ENCODE assay signal across 8 cellular contexts in the genomic region with DNA sequence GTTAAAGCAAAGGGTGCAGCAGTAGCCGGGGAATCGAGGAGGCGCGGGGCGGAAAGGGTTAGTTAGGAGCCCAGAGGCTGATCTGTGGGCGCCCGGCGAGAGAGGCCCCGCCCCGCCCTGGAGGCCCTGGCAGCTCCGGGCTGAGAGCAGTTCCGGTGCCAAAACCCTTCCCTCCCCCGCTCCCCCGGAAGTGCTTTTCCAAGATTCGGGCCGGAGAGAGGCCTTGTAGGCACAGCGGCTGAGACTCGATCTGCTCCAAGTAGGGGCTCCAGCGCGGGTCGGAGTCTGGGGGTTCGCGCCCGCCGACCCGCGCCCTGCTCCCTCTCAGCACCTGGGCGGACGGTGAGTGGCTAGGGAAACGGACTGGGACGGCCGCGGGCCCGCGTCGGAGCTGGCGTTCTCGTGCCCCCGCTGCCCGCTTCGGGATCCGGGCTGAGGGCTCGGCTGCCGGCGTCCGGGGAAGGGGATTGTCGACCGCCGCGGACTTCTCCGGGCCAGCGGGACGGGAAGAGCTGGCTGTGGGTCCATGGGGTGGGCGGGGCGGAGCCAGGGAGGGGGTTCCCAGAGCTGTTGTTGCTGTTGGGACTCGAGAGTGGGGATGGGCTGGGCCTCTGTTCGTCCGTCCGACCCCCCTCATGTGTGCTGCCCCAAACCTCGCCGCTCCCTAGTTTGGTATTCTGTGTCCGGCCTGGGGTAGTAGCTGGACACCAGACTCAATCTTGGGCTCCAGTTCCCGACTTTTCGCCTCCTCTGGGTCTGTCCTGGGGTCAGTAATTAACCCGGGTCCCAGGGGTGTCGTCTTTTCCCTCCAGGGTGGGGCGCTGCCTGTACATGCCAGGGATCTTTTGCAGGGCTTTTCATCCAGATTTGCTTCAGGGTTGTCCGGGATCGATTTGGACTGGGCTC. TPM values are rescaled to one million over a fixed set of nuclear protein-coding genes. Genes with fewer than 3 reads are reported as not detected.
A peak's percentile ranks its signal among the peaks of the same experiment; 100 is the strongest.
DNase-seq lines count a peak whose midpoint lies in the region; ATAC-seq and TF ChIP-seq lines count a peak whose summit lies in the region.

A gene with protein sequence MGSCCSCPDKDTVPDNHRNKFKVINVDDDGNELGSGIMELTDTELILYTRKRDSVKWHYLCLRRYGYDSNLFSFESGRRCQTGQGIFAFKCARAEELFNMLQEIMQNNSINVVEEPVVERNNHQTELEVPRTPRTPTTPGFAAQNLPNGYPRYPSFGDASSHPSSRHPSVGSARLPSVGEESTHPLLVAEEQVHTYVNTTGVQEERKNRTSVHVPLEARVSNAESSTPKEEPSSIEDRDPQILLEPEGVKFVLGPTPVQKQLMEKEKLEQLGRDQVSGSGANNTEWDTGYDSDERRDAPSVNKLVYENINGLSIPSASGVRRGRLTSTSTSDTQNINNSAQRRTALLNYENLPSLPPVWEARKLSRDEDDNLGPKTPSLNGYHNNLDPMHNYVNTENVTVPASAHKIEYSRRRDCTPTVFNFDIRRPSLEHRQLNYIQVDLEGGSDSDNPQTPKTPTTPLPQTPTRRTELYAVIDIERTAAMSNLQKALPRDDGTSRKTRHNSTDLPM (plus strand): TSS at position 200 of the 906 bp plus-strand sequence. CDS start 98,643 bp downstream, outside the sequence.

- CTCF ChIA-PET in Calu3 (lab: Charles Lee) = interaction anchor here (0.6 to 1.2 kb wide), 5 partner anchors 92 to 131 kb away, joined by 3 to 8 read pairs (median 4); no protein-coding TSS in a partner anchor

- peaks cover 17% of the 10 kb centered on the region for H3K36me3 Mint-ChIP-seq in Calu3 (ENCODE audit: insufficient read depth, unreplicated experiment)
- H3K36me3 Mint-ChIP-seq in endothelial cell (ENCODE audit: low read depth, unreplicated experiment) = peaks cover 3% of the 10 kb centered on the region

- H3K27me3 Mint-ChIP-seq in Calu3 (ENCODE audit: unreplicated experiment) (no peaks in the 10 kb centered on the region), endothelial cell (ENCODE audit: unreplicated experiment) (peaks cover 6% of the 10 kb centered on the region)

- H3K9me3 Mint-ChIP-seq in Calu3 (ENCODE audit: low read depth, unreplicated experiment) (no peaks in the 10 kb centered on the region), endothelial cell (ENCODE audit: unreplicated experiment) (no peaks in the 10 kb centered on the region)

- H3K4me3 Mint-ChIP-seq in Calu3 (ENCODE audit: low read depth, unreplicated experiment) (peak within 1 kb of the TSS; percentile 95), endothelial cell (ENCODE audit: unreplicated experiment) (peak within 1 kb of the TSS; percentile 98)

- intact Hi-C loops in Calu3 (cut with micrococcal nuclease; ENCODE audit: unreplicated experiment) = loop anchor here (1.0 to 5.0 kb wide), 3 partner anchors 62 to 101 kb away; no protein-coding TSS in a partner anchor

- peaks cover 62% of the 10 kb centered on the region for H3K4me1 Mint-ChIP-seq in Calu3 (ENCODE audit: low read depth, unreplicated experiment)
- H3K4me1 Mint-ChIP-seq in endothelial cell (ENCODE audit: unreplicated experiment) = peaks cover 13% of the 10 kb centered on the region

- ATAC-seq in GM21381 (IDR thresholded peaks at IDR 0.05; ENCODE audit: unreplicated experiment) = peak; percentile 95

- peak; percentile 34 for TF ChIP-seq CTCF in Calu3 (IDR thresholded peaks at IDR 0.05; ENCODE audit: unreplicated experiment)
- TF ChIP-seq CTCF in endothelial cell (IDR thresholded peaks at IDR 0.05; ENCODE audit: unreplicated experiment) = no peak

- no TSS peak for BruUV-seq in Calu3 (replicated peaks; lab: Mats Ljungman, UMichigan)

- H3K27ac Mint-ChIP-seq in Calu3 (ENCODE audit: unreplicated experiment) (peak within 1 kb of the TSS; percentile 81), endothelial cell (ENCODE audit: unreplicated experiment) (peak within 1 kb of the TSS; percentile 95)

- DNase-seq in Calu3 (peak; percentile 95), HUDEP-2 (lab: John Stamatoyannopoulos, UW; ENCODE audit: unreplicated experiment in 76 of 76) (peak in 74 of 76 experiments; percentile 26 to 89 (median 79)), NOMO-1 treated with dmso at 0.1 percent for 144 hours (lab: John Stamatoyannopoulos, UW; ENCODE audit: unreplicated experiment) (peak; percentile 88), endothelial cell (ENCODE audit: low spot score) (peak; percentile 92), midbrain (lab: John Stamatoyannopoulos, UW) (peak; percentile 96)
- peak; percentile 66 for DNase-seq in activated CD8-positive, alpha-beta memory T cell treated with anti-CD3 and anti-CD28 coated beads, Interleukin-2, amount 50 U/mL, for 24 hours (ENCODE audit: extremely low read depth)
- DNase-seq in stimulated activated CD8-positive, alpha-beta memory T cell treated with anti-CD3 and anti-CD28 coated beads, Interleukin-2, amount 100 ng/mL, for 1 hour (ENCODE audit: low read depth in 2 of 2) = peak; percentile 64 to 65

RNA-seq across cellular contexts. Expression of the gene that starts here (rescaled TPM):
- 27.5 and 34.5 TPM in 2 replicates for total RNA-seq in Calu3 (2022)
- 22.9 TPM for total RNA-seq in endothelial cell (ENCODE audit: unreplicated experiment)

Comparison
In these comparisons a context has a peak if more than half of its experiments do, and no peak if none do; other contexts are left out.
1. Peak in every context shown above with its lines: DNase-seq and ATAC-seq.